Comparison of ENCODE assay signal across 1 cellular context in the genomic region with DNA sequence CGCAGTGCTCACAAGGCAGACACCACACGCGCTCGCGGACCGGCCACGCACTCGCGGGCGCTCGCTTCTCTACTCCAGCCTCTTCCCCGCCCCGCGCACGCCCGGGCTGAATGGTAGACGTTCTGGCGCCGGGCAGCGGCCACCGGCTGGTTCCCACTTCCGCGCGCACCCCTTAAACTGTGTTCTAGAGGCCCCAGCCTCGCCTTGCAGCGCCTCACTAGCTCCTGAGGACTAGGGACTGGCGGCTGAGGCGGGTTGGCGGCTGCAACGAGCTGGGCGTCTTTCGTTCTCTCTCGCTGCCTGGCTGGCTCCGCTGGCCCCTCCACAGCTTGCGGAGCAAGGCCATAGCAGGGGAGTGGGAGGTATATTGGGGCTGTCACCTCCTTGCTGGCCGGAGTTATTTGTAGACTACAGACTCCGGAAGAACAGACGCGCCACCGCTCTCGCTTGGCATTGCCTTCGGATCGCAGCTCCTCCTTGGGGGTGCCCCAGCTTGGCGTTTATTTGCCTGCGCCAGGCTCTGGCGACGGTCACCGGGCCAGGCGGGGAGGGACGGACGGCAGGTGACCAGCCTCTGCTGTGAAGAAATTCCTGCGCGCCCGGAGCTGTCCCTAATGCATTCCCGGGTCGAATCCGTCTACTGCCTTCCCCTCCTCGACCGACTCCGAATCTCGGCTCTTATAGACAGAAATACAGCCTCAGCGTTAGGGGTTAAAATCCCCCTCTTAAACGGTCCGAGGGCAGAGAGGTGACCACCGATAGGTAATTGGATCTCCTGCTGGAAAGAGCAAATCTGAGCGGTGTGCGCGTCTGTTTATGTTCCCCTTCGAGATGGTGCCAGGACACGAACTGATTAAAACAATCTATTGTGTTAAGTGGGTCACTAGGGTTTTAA.
TF ChIP-seq lines count a peak whose summit lies in the region.

No MANE protein-coding gene starts in this region.

TF ChIP-seq in H1, 55 proteins besides CTCF, POLR2A, EP300 and RAD21:
- TF ChIP-seq FOSL1 (IDR thresholded peaks at IDR 0.05; ENCODE audit: insufficient read depth, low read depth, low read length): no peak
- peak; percentile 46 for TF ChIP-seq KDM4A (IDR thresholded peaks at IDR 0.05; ENCODE audit: low read depth, low read length, severe bottlenecking)
- TF ChIP-seq POU5F1 (IDR thresholded peaks at IDR 0.05; ENCODE audit: low read depth, low read length): no peak
- peak; percentile 39 for TF ChIP-seq ASH2L (IDR thresholded peaks at IDR 0.05; ENCODE audit: low read length)
- no peak for TF ChIP-seq SIN3A (conservative IDR thresholded peaks at IDR 0.05 in 1 of 2, IDR thresholded peaks at IDR 0.05 in 1 of 2; ENCODE audit: low read depth in 1 of 2, low read length in 2 of 2)
- no peak for TF ChIP-seq GTF2F1 (IDR thresholded peaks at IDR 0.05; ENCODE audit: borderline replicate concordance, low read depth, low read length)
- TF ChIP-seq CTBP2 (IDR thresholded peaks at IDR 0.05; ENCODE audit: borderline replicate concordance, insufficient read depth, insufficient read length, low read length): peak; percentile 73
- TF ChIP-seq HDAC6 (IDR thresholded peaks at IDR 0.05; ENCODE audit: low read depth, low read length): no peak
- TF ChIP-seq, protein P1, sequence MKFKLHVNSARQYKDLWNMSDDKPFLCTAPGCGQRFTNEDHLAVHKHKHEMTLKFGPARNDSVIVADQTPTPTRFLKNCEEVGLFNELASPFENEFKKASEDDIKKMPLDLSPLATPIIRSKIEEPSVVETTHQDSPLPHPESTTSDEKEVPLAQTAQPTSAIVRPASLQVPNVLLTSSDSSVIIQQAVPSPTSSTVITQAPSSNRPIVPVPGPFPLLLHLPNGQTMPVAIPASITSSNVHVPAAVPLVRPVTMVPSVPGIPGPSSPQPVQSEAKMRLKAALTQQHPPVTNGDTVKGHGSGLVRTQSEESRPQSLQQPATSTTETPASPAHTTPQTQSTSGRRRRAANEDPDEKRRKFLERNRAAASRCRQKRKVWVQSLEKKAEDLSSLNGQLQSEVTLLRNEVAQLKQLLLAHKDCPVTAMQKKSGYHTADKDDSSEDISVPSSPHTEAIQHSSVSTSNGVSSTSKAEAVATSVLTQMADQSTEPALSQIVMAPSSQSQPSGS (IDR thresholded peaks at IDR 0.05; ENCODE audit: low read length): no peak
- TF ChIP-seq TBP (IDR thresholded peaks at IDR 0.05; ENCODE audit: low read depth, low read length): no peak
- 0 out of 2 replicates have a peak, but pooled peaks have one; percentile 33 for TF ChIP-seq RBBP5 (IDR thresholded peaks at IDR 0.05; ENCODE audit: borderline replicate concordance, low read depth, low read length)
- no peak for TF ChIP-seq CHD1 (IDR thresholded peaks at IDR 0.05; ENCODE audit: low read depth, low read length)
- no peak for TF ChIP-seq SIX5 (IDR thresholded peaks at IDR 0.05; ENCODE audit: low read depth, low read length)
- peak; percentile 94 for TF ChIP-seq SUZ12 (IDR thresholded peaks at IDR 0.05; ENCODE audit: low read length)
- peak; percentile 53 for TF ChIP-seq RNF2 (IDR thresholded peaks at IDR 0.05; ENCODE audit: borderline replicate concordance, low read depth, low read length, missing control alignments, poor library complexity, severe bottlenecking)
- TF ChIP-seq BCL11A (IDR thresholded peaks at IDR 0.05; ENCODE audit: low read depth in 2 of 2, low read length in 2 of 2): no peak
- TF ChIP-seq, protein P2, sequence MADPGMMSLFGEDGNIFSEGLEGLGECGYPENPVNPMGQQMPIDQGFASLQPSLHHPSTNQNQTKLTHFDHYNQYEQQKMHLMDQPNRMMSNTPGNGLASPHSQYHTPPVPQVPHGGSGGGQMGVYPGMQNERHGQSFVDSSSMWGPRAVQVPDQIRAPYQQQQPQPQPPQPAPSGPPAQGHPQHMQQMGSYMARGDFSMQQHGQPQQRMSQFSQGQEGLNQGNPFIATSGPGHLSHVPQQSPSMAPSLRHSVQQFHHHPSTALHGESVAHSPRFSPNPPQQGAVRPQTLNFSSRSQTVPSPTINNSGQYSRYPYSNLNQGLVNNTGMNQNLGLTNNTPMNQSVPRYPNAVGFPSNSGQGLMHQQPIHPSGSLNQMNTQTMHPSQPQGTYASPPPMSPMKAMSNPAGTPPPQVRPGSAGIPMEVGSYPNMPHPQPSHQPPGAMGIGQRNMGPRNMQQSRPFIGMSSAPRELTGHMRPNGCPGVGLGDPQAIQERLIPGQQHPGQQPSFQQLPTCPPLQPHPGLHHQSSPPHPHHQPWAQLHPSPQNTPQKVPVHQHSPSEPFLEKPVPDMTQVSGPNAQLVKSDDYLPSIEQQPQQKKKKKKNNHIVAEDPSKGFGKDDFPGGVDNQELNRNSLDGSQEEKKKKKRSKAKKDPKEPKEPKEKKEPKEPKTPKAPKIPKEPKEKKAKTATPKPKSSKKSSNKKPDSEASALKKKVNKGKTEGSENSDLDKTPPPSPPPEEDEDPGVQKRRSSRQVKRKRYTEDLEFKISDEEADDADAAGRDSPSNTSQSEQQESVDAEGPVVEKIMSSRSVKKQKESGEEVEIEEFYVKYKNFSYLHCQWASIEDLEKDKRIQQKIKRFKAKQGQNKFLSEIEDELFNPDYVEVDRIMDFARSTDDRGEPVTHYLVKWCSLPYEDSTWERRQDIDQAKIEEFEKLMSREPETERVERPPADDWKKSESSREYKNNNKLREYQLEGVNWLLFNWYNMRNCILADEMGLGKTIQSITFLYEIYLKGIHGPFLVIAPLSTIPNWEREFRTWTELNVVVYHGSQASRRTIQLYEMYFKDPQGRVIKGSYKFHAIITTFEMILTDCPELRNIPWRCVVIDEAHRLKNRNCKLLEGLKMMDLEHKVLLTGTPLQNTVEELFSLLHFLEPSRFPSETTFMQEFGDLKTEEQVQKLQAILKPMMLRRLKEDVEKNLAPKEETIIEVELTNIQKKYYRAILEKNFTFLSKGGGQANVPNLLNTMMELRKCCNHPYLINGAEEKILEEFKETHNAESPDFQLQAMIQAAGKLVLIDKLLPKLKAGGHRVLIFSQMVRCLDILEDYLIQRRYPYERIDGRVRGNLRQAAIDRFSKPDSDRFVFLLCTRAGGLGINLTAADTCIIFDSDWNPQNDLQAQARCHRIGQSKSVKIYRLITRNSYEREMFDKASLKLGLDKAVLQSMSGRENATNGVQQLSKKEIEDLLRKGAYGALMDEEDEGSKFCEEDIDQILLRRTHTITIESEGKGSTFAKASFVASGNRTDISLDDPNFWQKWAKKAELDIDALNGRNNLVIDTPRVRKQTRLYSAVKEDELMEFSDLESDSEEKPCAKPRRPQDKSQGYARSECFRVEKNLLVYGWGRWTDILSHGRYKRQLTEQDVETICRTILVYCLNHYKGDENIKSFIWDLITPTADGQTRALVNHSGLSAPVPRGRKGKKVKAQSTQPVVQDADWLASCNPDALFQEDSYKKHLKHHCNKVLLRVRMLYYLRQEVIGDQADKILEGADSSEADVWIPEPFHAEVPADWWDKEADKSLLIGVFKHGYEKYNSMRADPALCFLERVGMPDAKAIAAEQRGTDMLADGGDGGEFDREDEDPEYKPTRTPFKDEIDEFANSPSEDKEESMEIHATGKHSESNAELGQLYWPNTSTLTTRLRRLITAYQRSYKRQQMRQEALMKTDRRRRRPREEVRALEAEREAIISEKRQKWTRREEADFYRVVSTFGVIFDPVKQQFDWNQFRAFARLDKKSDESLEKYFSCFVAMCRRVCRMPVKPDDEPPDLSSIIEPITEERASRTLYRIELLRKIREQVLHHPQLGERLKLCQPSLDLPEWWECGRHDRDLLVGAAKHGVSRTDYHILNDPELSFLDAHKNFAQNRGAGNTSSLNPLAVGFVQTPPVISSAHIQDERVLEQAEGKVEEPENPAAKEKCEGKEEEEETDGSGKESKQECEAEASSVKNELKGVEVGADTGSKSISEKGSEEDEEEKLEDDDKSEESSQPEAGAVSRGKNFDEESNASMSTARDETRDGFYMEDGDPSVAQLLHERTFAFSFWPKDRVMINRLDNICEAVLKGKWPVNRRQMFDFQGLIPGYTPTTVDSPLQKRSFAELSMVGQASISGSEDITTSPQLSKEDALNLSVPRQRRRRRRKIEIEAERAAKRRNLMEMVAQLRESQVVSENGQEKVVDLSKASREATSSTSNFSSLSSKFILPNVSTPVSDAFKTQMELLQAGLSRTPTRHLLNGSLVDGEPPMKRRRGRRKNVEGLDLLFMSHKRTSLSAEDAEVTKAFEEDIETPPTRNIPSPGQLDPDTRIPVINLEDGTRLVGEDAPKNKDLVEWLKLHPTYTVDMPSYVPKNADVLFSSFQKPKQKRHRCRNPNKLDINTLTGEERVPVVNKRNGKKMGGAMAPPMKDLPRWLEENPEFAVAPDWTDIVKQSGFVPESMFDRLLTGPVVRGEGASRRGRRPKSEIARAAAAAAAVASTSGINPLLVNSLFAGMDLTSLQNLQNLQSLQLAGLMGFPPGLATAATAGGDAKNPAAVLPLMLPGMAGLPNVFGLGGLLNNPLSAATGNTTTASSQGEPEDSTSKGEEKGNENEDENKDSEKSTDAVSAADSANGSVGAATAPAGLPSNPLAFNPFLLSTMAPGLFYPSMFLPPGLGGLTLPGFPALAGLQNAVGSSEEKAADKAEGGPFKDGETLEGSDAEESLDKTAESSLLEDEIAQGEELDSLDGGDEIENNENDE (IDR thresholded peaks at IDR 0.05; ENCODE audit: insufficient replicate concordance, low read length): no peak
- peak; percentile 96 for TF ChIP-seq EZH2 (IDR thresholded peaks at IDR 0.05; ENCODE audit: low read depth, low read length, severe bottlenecking)
- TF ChIP-seq NANOG (IDR thresholded peaks at IDR 0.05; ENCODE audit: insufficient read depth, low read depth, low read length, poor library complexity, severe bottlenecking): no peak
TF ChIP-seq in H1: peak in this region for 7.
